ENCODE assay signal across 12 cellular contexts in the genomic region with DNA sequence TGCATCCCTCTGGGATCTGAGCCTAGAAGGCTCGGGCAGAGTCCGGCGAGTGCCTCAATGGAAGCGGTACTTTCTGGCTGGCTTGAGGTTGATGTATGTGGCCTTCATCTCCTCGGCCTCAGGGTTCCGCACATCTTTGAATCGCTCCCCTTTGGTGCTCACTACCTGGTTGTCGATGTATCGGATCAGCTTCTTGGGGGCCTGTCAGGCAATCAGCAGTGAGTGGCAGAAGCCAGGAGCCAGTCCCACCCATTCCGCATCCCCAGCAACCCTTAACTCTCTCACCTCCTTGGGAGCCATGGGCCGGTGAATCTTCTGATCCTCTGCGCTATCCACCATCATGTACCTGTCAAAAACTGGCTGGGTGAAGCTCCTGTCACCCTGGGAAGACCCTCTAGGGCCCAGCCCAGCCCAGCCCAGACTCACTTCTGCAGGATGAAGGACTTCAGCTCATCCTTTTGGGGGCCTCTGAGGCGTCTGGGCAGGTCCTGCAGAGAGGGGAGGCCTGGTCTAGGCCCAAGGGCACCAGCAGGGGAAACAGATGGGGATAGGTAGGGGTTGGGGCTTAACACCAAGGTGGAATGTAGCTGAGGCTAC. TPM values are rescaled to one million over a fixed set of nuclear protein-coding genes. Genes with fewer than 3 reads are reported as not detected.
DNase-seq lines count a peak whose midpoint lies in the region; ATAC-seq and TF ChIP-seq lines count a peak whose summit lies in the region.
"Had no signal": no experiment of that assay in that cellular context is flagged by ENCODE, and none has a peak within 500 bp of the region (broad histone marks: within the 10 kb centered on the region; RNA-seq: fewer than 3 reads in every experiment).

No MANE protein-coding gene starts in this region.

- H3K27ac Mint-ChIP-seq in CD8-positive, alpha-beta memory T cell, result peak overlapping the region in 1 of 8 donors; percentile 89

- H3K4me1 ChIP-seq in CD8-positive, alpha-beta memory T cell (ENCODE audit: insufficient read depth, low read length), result peaks cover 35% of the 10 kb centered on the region
- H3K4me1 ChIP-seq in OCI-LY7 (ENCODE audit: insufficient read depth, low read length, poor library complexity, severe bottlenecking), result peaks cover 31% of the 10 kb centered on the region
- peaks cover 32 to 35% of the 10 kb centered on the region in 2 donors for H3K4me1 ChIP-seq in duodenal mucosa (ENCODE audit: control insufficient read depth in 1 of 2, insufficient read depth in 2 of 2, low read length in 2 of 2)
- H3K4me1 ChIP-seq in osteoblast (ENCODE audit: insufficient read depth, low read length), result peaks cover 29% of the 10 kb centered on the region
- H3K4me1 ChIP-seq in left lung, result peaks cover 17 to 39% of the 10 kb centered on the region in 2 donors

- TF ChIP-seq CTCF in OCI-LY7 (conservative IDR thresholded peaks at IDR 0.05; ENCODE audit: low read length) (no peak), osteoblast (IDR thresholded peaks at IDR 0.05; ENCODE audit: extremely low read depth, low read depth, low read length) (no peak), left lung (IDR thresholded peaks at IDR 0.05) (no peak)

- TSS peak; percentile 79 for BruUV-seq in OCI-LY7 (replicated peaks; lab: Mats Ljungman, UMichigan)

- no peaks in the 10 kb centered on the region for H3K9me3 ChIP-seq in CD8-positive, alpha-beta memory T cell (ENCODE audit: low read length)
- no peaks in the 10 kb centered on the region for H3K9me3 ChIP-seq in OCI-LY7 (ENCODE audit: low read length)
- no peaks in the 10 kb centered on the region for H3K9me3 ChIP-seq in duodenal mucosa (ENCODE audit: control insufficient read depth in 1 of 2, low read length in 2 of 2)
- no peaks in the 10 kb centered on the region for H3K9me3 ChIP-seq in osteoblast (ENCODE audit: low read depth, low read length)
- no peaks in the 10 kb centered on the region for H3K9me3 ChIP-seq in left lung
- H3K9me3 ChIP-seq: colonic mucosa, thyroid gland had no signal

- peaks cover 0 to 37% (median 0%) of the 10 kb centered on the region in 3 donors for H3K36me3 Mint-ChIP-seq in CD8-positive, alpha-beta memory T cell

- H3K79me2 ChIP-seq in OCI-LY7 (ENCODE audit: insufficient read depth, low read depth, low read length) (peaks cover 6% of the 10 kb centered on the region; the same call in 1 of the 2 replicates), osteoblast (ENCODE audit: insufficient read depth, low read length) (peaks cover 18% of the 10 kb centered on the region)

- no peak overlapping the region for H2AFZ ChIP-seq in OCI-LY7 (ENCODE audit: low read length)
- H2AFZ ChIP-seq in osteoblast (ENCODE audit: low read length), result no peak overlapping the region

- H3K27me3 Mint-ChIP-seq in CD8-positive, alpha-beta memory T cell, result peaks cover 0 to 6% of the 10 kb centered on the region in 2 donors

- H3K36me3 ChIP-seq in CD8-positive, alpha-beta memory T cell (ENCODE audit: insufficient read depth, low read length), result peaks cover 7% of the 10 kb centered on the region
- H3K36me3 ChIP-seq in OCI-LY7 (ENCODE audit: insufficient read depth, low read length), result peaks cover 11% of the 10 kb centered on the region; the same call in 1 of the 2 replicates
- H3K36me3 ChIP-seq in duodenal mucosa (ENCODE audit: control insufficient read depth in 1 of 2, insufficient read depth in 2 of 2, low read length in 2 of 2), result peaks cover 9 to 25% of the 10 kb centered on the region in 2 donors
- peaks cover 10% of the 10 kb centered on the region for H3K36me3 ChIP-seq in osteoblast (ENCODE audit: insufficient read depth, low read length)
- H3K36me3 ChIP-seq in left lung, result peaks cover 0 to 21% of the 10 kb centered on the region in 2 donors
- H3K36me3 ChIP-seq: colonic mucosa had no signal

- peak overlapping the region in 4 of 7 donors; percentile 15 to 84 (median 46) for H3K4me3 Mint-ChIP-seq in CD8-positive, alpha-beta memory T cell

- H3K27ac ChIP-seq in CD8-positive, alpha-beta memory T cell (ENCODE audit: low read depth, low read length), result peak overlapping the region; percentile 74
- H3K27ac ChIP-seq in OCI-LY7 (ENCODE audit: low read depth, low read length, poor library complexity, severe bottlenecking) (no peak overlapping the region), duodenal mucosa (ENCODE audit: low read depth, low read length) (no peak overlapping the region), osteoblast (ENCODE audit: low read depth, low read length) (no peak overlapping the region), left lung (peak overlapping the region in 1 of 2 donors; percentile 90)

- no peak for DNase-seq in CD8-positive, alpha-beta memory T cell
- DNase-seq in OCI-LY7 (ENCODE audit: low spot score) (no peak), osteoblast (ENCODE audit: insufficient read length, low spot score, missing footprints) (peak; percentile 78), NCI-H2081 (lab: John Stamatoyannopoulos, UW) (no peak), left lung (no peak), iPS-NIHi7 (ENCODE audit: extremely low spot score) (no peak)
- DNase-seq: NCI-H2171 had no signal

- peaks cover 2% of the 10 kb centered on the region for H3K27me3 ChIP-seq in CD8-positive, alpha-beta memory T cell (ENCODE audit: insufficient read depth, low read length, poor library complexity, severe bottlenecking)
- H3K27me3 ChIP-seq in duodenal mucosa (ENCODE audit: control insufficient read depth in 1 of 2, insufficient read depth in 2 of 2, low read length in 2 of 2) (peaks cover 0 to under 1% of the 10 kb centered on the region in 2 donors), osteoblast (ENCODE audit: insufficient read depth, low read length) (peaks cover 5% of the 10 kb centered on the region), left lung (peaks cover 0 to 13% of the 10 kb centered on the region in 2 donors)
- H3K27me3 ChIP-seq: colonic mucosa, thyroid gland had no signal

- CTCF ChIA-PET in CD8-positive, alpha-beta memory T cell (lab: Charles Lee), result interaction anchor here (1.1 to 4.1 kb wide), 10 partner anchors 9 to 160 kb away, joined by 3 to 37 read pairs (median 4); a partner anchor contains a TSS
- CTCF ChIA-PET in OCI-LY7 (lab: Charles Lee; ENCODE audit: unreplicated experiment), result interaction anchor here (0.6 to 1.0 kb wide), 3 partner anchors 24 to 253 kb away, joined by 3 read pairs; no protein-coding TSS in a partner anchor

- H3K4me3 ChIP-seq in CD8-positive, alpha-beta memory T cell (ENCODE audit: low read length), result peak overlapping the region; percentile 95
- H3K4me3 ChIP-seq in OCI-LY7 (ENCODE audit: low read depth, low read length, poor library complexity, severe bottlenecking), result no peak overlapping the region
- H3K4me3 ChIP-seq in duodenal mucosa (ENCODE audit: low read depth in 1 of 2, low read length in 2 of 2), result peak overlapping the region; percentile 77 to 93
- no peak overlapping the region for H3K4me3 ChIP-seq in osteoblast (ENCODE audit: insufficient read depth, low read length)
- H3K4me3 ChIP-seq in left lung, result peak overlapping the region in 1 of 2 donors; percentile 98

- H3K9me3 Mint-ChIP-seq in CD8-positive, alpha-beta memory T cell, result no peaks in the 10 kb centered on the region
- H3K9me3 Mint-ChIP-seq: activated naive CD8-positive, alpha-beta T cell treated with anti-CD3 and anti-CD28 coated beads, Interleukin-2, amount 10 ng/mL, durations not matched to agents 7 days and 5 days had no signal

- H3K9me2 ChIP-seq in OCI-LY7 (ENCODE audit: insufficient read depth, low read length), result no peaks in the 10 kb centered on the region

- H4K20me1 ChIP-seq in OCI-LY7 (ENCODE audit: insufficient read depth, low read length) (no peaks in the 10 kb centered on the region), osteoblast (ENCODE audit: insufficient read depth, low read length) (peaks cover 12% of the 10 kb centered on the region)

- H3K4me2 ChIP-seq in OCI-LY7 (ENCODE audit: low read length) (peak overlapping the region; percentile 96), osteoblast (ENCODE audit: insufficient read depth, low read length) (no peak overlapping the region)

- peak overlapping the region; percentile 64 to 89 for H3K9ac ChIP-seq in duodenal mucosa (ENCODE audit: low read depth in 1 of 2, low read length in 2 of 2)

- peaks cover 24 to 56% (median 33%) of the 10 kb centered on the region in 3 donors for H3K4me1 Mint-ChIP-seq in CD8-positive, alpha-beta memory T cell

- intact Hi-C loops in OCI-LY7 (cut with micrococcal nuclease; ENCODE audit: unreplicated experiment) (loop anchor here (5.0 kb wide), 1 partner anchor 159 kb away; no protein-coding TSS in a partner anchor), left lung (cut with DNase I) (no loop called here)

- POLR2A ChIA-PET in CD8-positive, alpha-beta memory T cell (lab: Charles Lee), result interaction anchor here (0.7 to 5.6 kb wide), 3 partner anchors 9 to 27 kb away, joined by 3 to 45 read pairs (median 40); a partner anchor contains a TSS
- POLR2A ChIA-PET in OCI-LY7 (lab: Charles Lee), result interaction anchor here (0.7 to 2.3 kb wide), 3 partner anchors 9 to 1683 kb away, joined by 3 to 13 read pairs (median 3); a partner anchor contains a TSS

- ATAC-seq in HG02798 (IDR thresholded peaks at IDR 0.05; ENCODE audit: poor library complexity, unreplicated experiment) (no peak), left lung (no peak)

RNA-seq across cellular contexts. Expression of a gene that starts 2.8 kb away (rescaled TPM):
- total RNA-seq in CD8-positive, alpha-beta memory T cell, result 10 to 100 TPM; 13.5 to 16.3 TPM
- polyA plus RNA-seq in CD8-positive, alpha-beta memory T cell, result 33.4 TPM
- total RNA-seq in OCI-LY7 (2014; rRNA removed; shearing (Covaris generic)), result 13.3 and 20.9 TPM in 2 replicates
- 13.4 and 18.2 TPM in 2 replicates for total RNA-seq in OCI-LY7 (2022)
- total RNA-seq in osteoblast, result 5.9 and 9.4 TPM in 2 replicates
- 10 to 100 TPM; 17.4 to 18.7 TPM for total RNA-seq in left lung

RNA-seq across cellular contexts. Expression of a gene that starts 4.9 kb away (rescaled TPM):
- total RNA-seq in CD8-positive, alpha-beta memory T cell, result 1 to 10 TPM; 2.5 to 3.2 TPM
- 1.9 TPM for polyA plus RNA-seq in CD8-positive, alpha-beta memory T cell
- total RNA-seq in OCI-LY7 (2014; rRNA removed; shearing (Covaris generic)), result 2.0 and 2.2 TPM in 2 replicates
- total RNA-seq in OCI-LY7 (2022) (10.2 and 10.9 TPM in 2 replicates), osteoblast (0.29 and 0.72 TPM in 2 replicates), left lung (1 to 10 TPM; 1.4 to 5.4 TPM)

RNA-seq across cellular contexts. Expression of a gene that starts 8.9 kb away (rescaled TPM):
- total RNA-seq in CD8-positive, alpha-beta memory T cell, result 10 to 100 TPM; 62.4 to 64.8 TPM
- polyA plus RNA-seq in CD8-positive, alpha-beta memory T cell, result 61.7 TPM
- 48.9 and 61.0 TPM in 2 replicates for total RNA-seq in OCI-LY7 (2014; rRNA removed; shearing (Covaris generic))
- total RNA-seq in OCI-LY7 (2022) (71.6 and 73.3 TPM in 2 replicates), osteoblast (46.7 and 46.9 TPM in 2 replicates), left lung (10 to 100 TPM; 47.0 to 48.2 TPM)

RNA-seq across cellular contexts. Expression of a gene that starts 27.9 kb away (rescaled TPM):
- total RNA-seq in CD8-positive, alpha-beta memory T cell, result under 1 TPM; 0.57 to 0.62 TPM
- polyA plus RNA-seq in CD8-positive, alpha-beta memory T cell, result 0.70 TPM
- total RNA-seq in OCI-LY7 (2014; rRNA removed; shearing (Covaris generic)), result 0.67 and 3.3 TPM in 2 replicates
- total RNA-seq in OCI-LY7 (2022) (0.50 and 0.67 TPM in 2 replicates), osteoblast (not detected in 2 replicates), left lung (1 to 10 TPM; 5.6 to 7.3 TPM)

RNA-seq across cellular contexts. Expression of a gene that starts 28.0 kb away (rescaled TPM):
- total RNA-seq in CD8-positive, alpha-beta memory T cell, result 100 to 1,000 TPM; 323 to 324 TPM
- 14.0 TPM for polyA plus RNA-seq in CD8-positive, alpha-beta memory T cell
- total RNA-seq in OCI-LY7 (2014; rRNA removed; shearing (Covaris generic)), result 47.1 and 53.3 TPM in 2 replicates
- total RNA-seq in OCI-LY7 (2022) (67.3 and 75.2 TPM in 2 replicates), osteoblast (17.7 and 20.3 TPM in 2 replicates), left lung (10 to 100 TPM; 37.0 to 50.2 TPM)

Comparison
In these comparisons a context has a peak if more than half of its experiments do, and no peak if none do; other contexts are left out.
1. H3K4me3 ChIP-seq: peak in CD8-positive, alpha-beta memory T cell (single experiment) and duodenal mucosa (2 of 2); none in OCI-LY7 (single experiment) and osteoblast (single experiment).